19 cellular contexts compared by ENCODE assay signal in genomic region chr20:8368680-8369079, GRCh38.
"Had no signal": no experiment of that assay in that cellular context is flagged by ENCODE, and none has a peak within 500 bp of the region (broad histone marks: within the 10 kb centered on the region; RNA-seq: fewer than 3 reads in every experiment).

No MANE protein-coding gene starts in this region.

- DNase-seq: activated CD4-positive, alpha-beta T cell treated with anti-CD3 and anti-CD28 coated beads, Interleukin-2, amount 10 ng/mL, durations not matched to agents 7 days and 5 days; activated CD8-positive, alpha-beta memory T cell treated with anti-CD3 and anti-CD28 coated beads, Interleukin-2, amount 50 U/mL, for 4 hours; activated effector memory CD4-positive, alpha-beta T cell treated with Interleukin-2 at 50 U/mL for 16 hours; activated naive CD4-positive, alpha-beta T cell treated with anti-CD3 and anti-CD28 coated beads, Interleukin-2, amount 10 ng/mL, durations not matched to agents 7 days and 5 days; activated T-cell treated with anti-CD3 and anti-CD28 coated beads, Interleukin-2, amount 50 U/mL, for 4 hours; cerebellar nuclear complex; cortex of kidney; erythroblast; foreskin melanocyte; glutamatergic neuron; natural killer cell; sigmoid colon; stimulated activated CD4-positive, alpha-beta T cell treated with anti-CD3 and anti-CD28 coated beads, Interleukin-4, amount 100 ng/mL, for 4 hours; testis had no signal

- H3K36me3 Mint-ChIP-seq: activated naive CD4-positive, alpha-beta T cell treated with anti-CD3 and anti-CD28 coated beads, Interleukin-2, amount 10 ng/mL, durations not matched to agents 7 days and 5 days; natural killer cell; stimulated activated memory B cell treated with anti-CD40 and anti-IgM and Interleukin-4, amounts not matched to agents 10 μg/mL and 1 μg/mL and 100 μg/mL, for 72 hours; type B pancreatic cell had no signal

- H3K36me3 ChIP-seq: sigmoid colon had no signal

- H3K27me3 Mint-ChIP-seq: activated CD4-positive, alpha-beta T cell treated with anti-CD3 and anti-CD28 coated beads, Interleukin-2, amount 10 ng/mL, durations not matched to agents 7 days and 5 days; activated naive CD4-positive, alpha-beta T cell treated with anti-CD3 and anti-CD28 coated beads, Interleukin-2, amount 10 ng/mL, durations not matched to agents 7 days and 5 days had no signal

- ATAC-seq: activated CD4-positive, CD25-positive, alpha-beta regulatory T cell treated with anti-CD3 and anti-CD28 coated beads, Interleukin-2, amount 50 U/mL, for 24 hours; activated T-cell treated with anti-CD3 and anti-CD28 coated beads, Interleukin-2, amount 50 U/mL, for 4 hours; stimulated activated memory B cell treated with anti-CD40 and anti-IgM and Interleukin-4, amounts not matched to agents 10 μg/mL and 1 μg/mL and 100 μg/mL, for 72 hours had no signal

- H3K4me3 ChIP-seq: lung, sigmoid colon, testis had no signal

- H3K9me3 ChIP-seq: sigmoid colon, testis had no signal

- H3K4me1 Mint-ChIP-seq: activated naive CD4-positive, alpha-beta T cell treated with anti-CD3 and anti-CD28 coated beads, Interleukin-2, amount 10 ng/mL, durations not matched to agents 7 days and 5 days had no signal

- H3K9me3 Mint-ChIP-seq: activated CD4-positive, alpha-beta T cell treated with anti-CD3 and anti-CD28 coated beads, Interleukin-2, amount 10 ng/mL, durations not matched to agents 7 days and 5 days; activated naive CD4-positive, alpha-beta T cell treated with anti-CD3 and anti-CD28 coated beads, Interleukin-2, amount 10 ng/mL, durations not matched to agents 7 days and 5 days; activated T-cell treated with anti-CD3 and anti-CD28 coated beads, Interleukin-2, amount 50 U/mL, for 4 hours; natural killer cell; stimulated activated memory B cell treated with anti-CD40 and anti-IgM and Interleukin-4, amounts not matched to agents 10 μg/mL and 1 μg/mL and 100 μg/mL, for 72 hours; type B pancreatic cell had no signal

- H2AFZ ChIP-seq: parathyroid adenoma had no signal

- H3K27ac ChIP-seq: parathyroid adenoma, sigmoid colon, testis had no signal

- H3K27ac Mint-ChIP-seq: activated CD4-positive, alpha-beta T cell treated with anti-CD3 and anti-CD28 coated beads, Interleukin-2, amount 10 ng/mL, durations not matched to agents 7 days and 5 days; activated naive CD4-positive, alpha-beta T cell treated with anti-CD3 and anti-CD28 coated beads, Interleukin-2, amount 10 ng/mL, durations not matched to agents 7 days and 5 days; natural killer cell; stimulated activated memory B cell treated with anti-CD40 and anti-IgM and Interleukin-4, amounts not matched to agents 10 μg/mL and 1 μg/mL and 100 μg/mL, for 72 hours; type B pancreatic cell had no signal

- H3K27me3 ChIP-seq: sigmoid colon, testis had no signal

- H3K4me1 ChIP-seq: sigmoid colon, testis had no signal

- H3K4me3 Mint-ChIP-seq: activated CD4-positive, alpha-beta T cell treated with anti-CD3 and anti-CD28 coated beads, Interleukin-2, amount 10 ng/mL, durations not matched to agents 7 days and 5 days; activated naive CD4-positive, alpha-beta T cell treated with anti-CD3 and anti-CD28 coated beads, Interleukin-2, amount 10 ng/mL, durations not matched to agents 7 days and 5 days; activated T-cell treated with anti-CD3 and anti-CD28 coated beads, Interleukin-2, amount 50 U/mL, for 4 hours; natural killer cell; stimulated activated memory B cell treated with anti-CD40 and anti-IgM and Interleukin-4, amounts not matched to agents 10 μg/mL and 1 μg/mL and 100 μg/mL, for 72 hours; type B pancreatic cell had no signal

- H3K9ac ChIP-seq: parathyroid adenoma had no signal
